Comparison of ENCODE assay signal across 12 cellular contexts in the genomic region with DNA sequence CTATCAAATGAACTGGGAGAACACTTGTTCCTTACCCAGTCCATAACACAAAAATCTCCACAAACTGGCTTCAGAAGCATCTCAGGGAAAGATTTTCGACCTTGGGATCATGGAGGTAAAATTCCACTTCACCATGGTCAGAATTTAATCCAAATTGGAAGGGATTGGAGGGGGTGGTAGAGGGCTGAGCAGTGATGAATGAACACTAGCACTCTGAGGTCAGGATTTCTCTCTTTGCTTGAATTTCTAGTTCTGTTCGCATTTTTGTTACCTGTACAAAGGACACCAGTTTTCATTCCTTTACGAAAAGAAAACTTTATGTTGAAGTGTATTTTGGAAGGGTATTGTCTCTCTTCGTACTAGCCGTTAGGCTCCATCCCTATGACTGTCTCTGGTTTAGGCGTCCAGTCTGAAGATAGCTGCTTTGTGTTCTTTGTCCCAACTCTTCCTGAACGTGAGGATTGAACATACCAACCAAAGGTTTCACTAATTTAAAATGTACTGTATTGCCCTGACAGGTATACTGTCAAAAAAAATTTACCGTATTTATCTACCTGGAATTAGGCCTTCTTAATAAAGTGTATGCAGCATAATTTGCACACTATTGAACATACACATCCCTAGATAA. TPM values are rescaled to one million over a fixed set of nuclear protein-coding genes. Genes with fewer than 3 reads are reported as not detected.
DNase-seq lines count a peak whose midpoint lies in the region; ATAC-seq and TF ChIP-seq lines count a peak whose summit lies in the region.
"Had no signal": no experiment of that assay in that cellular context is flagged by ENCODE, and none has a peak within 500 bp of the region (broad histone marks: within the 10 kb centered on the region; RNA-seq: fewer than 3 reads in every experiment).

No MANE protein-coding gene starts in this region.

- peak overlapping the region; percentile 90 for H3K4me3 Mint-ChIP-seq in activated naive CD4-positive, alpha-beta T cell treated with anti-CD3 and anti-CD28 coated beads for 36 hours
- H3K4me3 Mint-ChIP-seq in T-cell: peak overlapping the region; percentile 84 to 98 (median 97)

- intact Hi-C loops in activated naive CD4-positive, alpha-beta T cell treated with anti-CD3 and anti-CD28 coated beads for 36 hours (cut with micrococcal nuclease): loop anchor here (2.0 to 5.0 kb wide), 4 partner anchors 36 to 276 kb away; partner anchors contain the start of gene TNRC6B
- intact Hi-C loops in esophagus squamous epithelium (cut with DNase I) (no loop called here), adrenal gland (cut with DNase I) (no loop called here)

- peak overlapping the region; percentile 100 for H3K27ac Mint-ChIP-seq in activated naive CD4-positive, alpha-beta T cell treated with anti-CD3 and anti-CD28 coated beads for 36 hours
- H3K27ac Mint-ChIP-seq in T-cell: peak overlapping the region; percentile 99 to 100

- peaks cover 18% of the 10 kb centered on the region for H3K4me1 Mint-ChIP-seq in activated naive CD4-positive, alpha-beta T cell treated with anti-CD3 and anti-CD28 coated beads for 36 hours (ENCODE audit: low read depth)
- peaks cover 25 to 43% (median 37%) of the 10 kb centered on the region in 3 donors for H3K4me1 Mint-ChIP-seq in T-cell

- H3K27me3 ChIP-seq in esophagus squamous epithelium: no peaks in the 10 kb centered on the region
- no peaks in the 10 kb centered on the region for H3K27me3 ChIP-seq in upper lobe of left lung
- H3K27me3 ChIP-seq in adrenal gland: no peaks in the 10 kb centered on the region

- TF ChIP-seq CTCF in esophagus squamous epithelium (IDR thresholded peaks at IDR 0.05) (no peak), upper lobe of left lung (IDR thresholded peaks at IDR 0.05) (no peak), adrenal gland (IDR thresholded peaks at IDR 0.05) (no peak)

- H3K27ac ChIP-seq in esophagus squamous epithelium: peak overlapping the region in 2 of 4 donors; percentile 2 to 23
- peak overlapping the region in 2 of 4 donors; percentile 13 to 38 for H3K27ac ChIP-seq in upper lobe of left lung
- H3K27ac ChIP-seq in adrenal gland: no peak overlapping the region
- H3K27ac ChIP-seq: dorsolateral prefrontal cortex had no signal

- peak overlapping the region; percentile 2 to 46 (median 14) for H3K4me3 ChIP-seq in esophagus squamous epithelium
- peak overlapping the region in 3 of 4 donors; percentile 0 to 33 (median 26) for H3K4me3 ChIP-seq in upper lobe of left lung
- no peak overlapping the region for H3K4me3 ChIP-seq in adrenal gland
- H3K4me3 ChIP-seq: dorsolateral prefrontal cortex had no signal

- H3K27me3 Mint-ChIP-seq in activated naive CD4-positive, alpha-beta T cell treated with anti-CD3 and anti-CD28 coated beads for 36 hours (ENCODE audit: low read depth): no peaks in the 10 kb centered on the region
- no peaks in the 10 kb centered on the region for H3K27me3 Mint-ChIP-seq in T-cell

- POLR2A ChIA-PET in T-cell (lab: Charles Lee): no interaction called here

- ATAC-seq in T-cell (replicated peaks in 1 of 4): no peak
- no peak for ATAC-seq in upper lobe of left lung (ENCODE audit: low FRiP score in 2 of 2)
- no peak for ATAC-seq in GM18520 (IDR thresholded peaks at IDR 0.05; ENCODE audit: unreplicated experiment)

- TF ChIP-seq EP300 in upper lobe of left lung (IDR thresholded peaks at IDR 0.05): no peak

- CTCF ChIA-PET in activated naive CD4-positive, alpha-beta T cell treated with anti-CD3 and anti-CD28 coated beads for 36 hours (lab: Charles Lee): interaction anchor here (1.3 kb wide), 1 partner anchor 17 kb away, joined by 3 read pairs; no protein-coding TSS in a partner anchor
- CTCF ChIA-PET in T-cell (lab: Charles Lee): no interaction called here

- H3K36me3 ChIP-seq in esophagus squamous epithelium: no peaks in the 10 kb centered on the region
- H3K36me3 ChIP-seq in upper lobe of left lung: no peaks in the 10 kb centered on the region
- no peaks in the 10 kb centered on the region for H3K36me3 ChIP-seq in adrenal gland (replicated peaks in 1 of 2)

- WGBS in esophagus squamous epithelium, 2 donors: 74 to 83% methylated on average over 8 of the region's 8 CpGs
- 75 to 84% methylated on average over 8 of the region's 8 CpGs for WGBS in upper lobe of left lung, 2 donors
- 73 to 88% (median 80%) methylated on average over 8 of the region's 8 CpGs for WGBS in adrenal gland, 4 donors

- H3K9me3 Mint-ChIP-seq in activated naive CD4-positive, alpha-beta T cell treated with anti-CD3 and anti-CD28 coated beads for 36 hours: no peaks in the 10 kb centered on the region
- no peaks in the 10 kb centered on the region for H3K9me3 Mint-ChIP-seq in T-cell

- H3K4me1 ChIP-seq in esophagus squamous epithelium: no peaks in the 10 kb centered on the region
- H3K4me1 ChIP-seq in upper lobe of left lung: peaks cover 0 to 8% (median 4%) of the 10 kb centered on the region in 4 donors
- no peaks in the 10 kb centered on the region for H3K4me1 ChIP-seq in adrenal gland (replicated peaks in 1 of 2)

- DNase-seq in activated naive CD4-positive, alpha-beta T cell treated with anti-CD3 and anti-CD28 coated beads for 36 hours: no peak
- DNase-seq in activated naive CD4-positive, alpha-beta T cell treated with Interleukin-2 at 50 U/mL for 16 hours: no peak
- DNase-seq in T-cell (no peak), esophagus squamous epithelium (lab: John Stamatoyannopoulos, UW) (no peak), upper lobe of left lung (no peak), adrenal gland (no peak)
- no peak for DNase-seq in activated effector memory CD4-positive, alpha-beta T cell treated with anti-CD3 and anti-CD28 coated beads, Interleukin-2, amount 50 U/mL, for 16 hours
- DNase-seq: dorsolateral prefrontal cortex, NCI-H1048 had no signal

- TF ChIP-seq POLR2A in esophagus squamous epithelium (IDR thresholded peaks at IDR 0.05) (no peak), upper lobe of left lung (IDR thresholded peaks at IDR 0.05) (no peak), adrenal gland (IDR thresholded peaks at IDR 0.05) (no peak)

- H3K9me3 ChIP-seq in esophagus squamous epithelium (no peaks in the 10 kb centered on the region), upper lobe of left lung (no peaks in the 10 kb centered on the region), adrenal gland (replicated peaks in 1 of 3) (no peaks in the 10 kb centered on the region)

- H3K36me3 Mint-ChIP-seq in activated naive CD4-positive, alpha-beta T cell treated with anti-CD3 and anti-CD28 coated beads for 36 hours (ENCODE audit: low read depth): peaks cover 5% of the 10 kb centered on the region
- H3K36me3 Mint-ChIP-seq in T-cell: peaks cover 19% of the 10 kb centered on the region

RNA-seq across cellular contexts. Expression of gene GRAP2, which starts 0.7 kb away (rescaled TPM):
- total RNA-seq in activated naive CD4-positive, alpha-beta T cell treated with anti-CD3 and anti-CD28 coated beads for 36 hours: 10 to 100 TPM; 25.5 to 29.4 TPM
- total RNA-seq in T-cell: 100 to 1,000 TPM; 138 to 199 (median 157) TPM
- total RNA-seq in esophagus squamous epithelium: 10 to 100 TPM in 1 of 4 donors, 1 to 10 TPM in 2, under 1 TPM in 1; 0.76 to 11.1 (median 1.1) TPM
- 10 to 100 TPM in 1 of 6 donors, 1 to 10 TPM in 5; 3.2 to 22.0 (median 7.2) TPM for total RNA-seq in upper lobe of left lung
- total RNA-seq in adrenal gland: 1 to 10 TPM in 2 of 8 donors, under 1 TPM in 5, not detected in 1; 0.28 to 1.7 (median 0.61) TPM
- polyA plus RNA-seq in adrenal gland: under 1 TPM; 0.29 to 0.97 (median 0.30) TPM

RNA-seq across cellular contexts. Expression of gene ENTHD1, which starts 8.1 kb away (rescaled TPM):
- total RNA-seq in activated naive CD4-positive, alpha-beta T cell treated with anti-CD3 and anti-CD28 coated beads for 36 hours: under 1 TPM; 0.64 to 0.81 TPM
- under 1 TPM; 0.13 to 0.36 (median 0.20) TPM for total RNA-seq in T-cell
- not detected for total RNA-seq in esophagus squamous epithelium
- under 1 TPM in 1 of 6 donors, not detected in 5; 0.09 TPM for total RNA-seq in upper lobe of left lung
- under 1 TPM in 1 of 8 donors, not detected in 7; 0.07 TPM for total RNA-seq in adrenal gland
- not detected for polyA plus RNA-seq in adrenal gland
- total RNA-seq: dorsolateral prefrontal cortex, HT1080, liver had no signal
- polyA plus RNA-seq: liver had no signal

RNA-seq across cellular contexts. Expression of gene TMA7B, which starts 58.6 kb away (rescaled TPM):
- total RNA-seq in activated naive CD4-positive, alpha-beta T cell treated with anti-CD3 and anti-CD28 coated beads for 36 hours: 1 to 10 TPM; 1.1 to 1.5 TPM
- 10 to 100 TPM in 2 of 5 donors, 1 to 10 TPM in 3; 7.8 to 18.9 (median 9.0) TPM for total RNA-seq in T-cell
- not detected for total RNA-seq in esophagus squamous epithelium
- total RNA-seq in upper lobe of left lung: 1 to 10 TPM in 2 of 6 donors, under 1 TPM in 3, not detected in 1; 0.24 to 2.3 (median 0.76) TPM
- not detected for total RNA-seq in adrenal gland
- under 1 TPM in 1 of 3 donors, not detected in 2; 0.07 TPM for polyA plus RNA-seq in adrenal gland
- total RNA-seq: HT1080 had no signal
- polyA plus RNA-seq: liver had no signal

Comparison
In these comparisons a context has a peak if more than half of its experiments do, and no peak if none do; other contexts are left out.
1. H3K4me3 ChIP-seq: peak in esophagus squamous epithelium (4 of 4) and upper lobe of left lung (3 of 4); none in adrenal gland (0 of 4).
2. RNA of gene GRAP2, which starts 0.7 kb away (total RNA-seq): 138 to 199 TPM in T-cell; 25.5 to 29.4 TPM in activated naive CD4-positive, alpha-beta T cell treated with anti-CD3 and anti-CD28 coated beads for 36 hours, 3.2 to 22.0 TPM in upper lobe of left lung, 0.76 to 11.1 TPM in esophagus squamous epithelium and 0.28 to 1.7 TPM in adrenal gland; every median in the first group is over 4 times any median in the second.